8 cellular contexts compared by ENCODE assay signal in the genomic region with DNA sequence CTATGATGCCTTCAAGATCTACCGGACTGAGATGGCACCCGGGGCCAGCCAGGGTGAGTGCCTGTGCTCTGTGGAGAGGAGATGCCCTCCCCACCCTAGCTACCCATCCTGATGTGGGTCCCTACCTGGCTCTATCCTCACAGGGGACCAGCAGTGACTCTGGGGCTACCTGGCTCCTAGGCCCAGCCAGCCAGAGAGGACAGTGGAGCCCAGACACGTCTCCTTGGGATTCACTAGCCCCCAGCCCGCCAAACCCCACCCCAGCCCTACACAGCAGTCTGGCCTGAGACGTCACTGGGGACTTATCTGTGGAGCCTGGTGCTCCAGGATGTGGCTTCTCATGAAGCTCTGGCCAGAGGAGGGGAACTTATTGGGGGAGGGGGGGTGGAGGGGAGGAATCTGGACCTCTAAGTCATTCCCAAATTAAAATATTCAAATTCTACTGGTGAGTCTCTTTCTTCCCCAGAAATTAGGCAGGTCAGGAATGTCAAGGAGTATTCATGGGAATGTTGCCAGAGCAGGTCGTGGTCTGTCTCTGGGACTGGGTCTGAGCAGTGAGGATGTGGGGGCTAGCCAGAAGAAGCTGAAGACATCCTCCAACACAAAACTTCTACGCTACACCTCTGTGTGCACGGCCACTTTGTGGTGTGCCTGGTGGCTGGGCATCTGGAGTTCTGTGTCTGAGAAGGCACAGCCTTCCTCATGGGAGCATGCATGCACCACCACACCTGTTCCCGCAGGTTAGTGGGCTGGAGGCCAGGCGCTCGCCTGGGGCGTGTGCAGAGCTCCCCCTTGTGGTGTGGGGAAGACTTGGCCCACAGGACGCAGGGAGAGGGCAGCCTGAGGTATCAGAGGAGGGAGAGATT. TPM values are rescaled to one million over a fixed set of nuclear protein-coding genes. Genes with fewer than 3 reads are reported as not detected.
A peak's percentile ranks its signal among the peaks of the same experiment; 100 is the strongest.
DNase-seq lines count a peak whose midpoint lies in the region; ATAC-seq, FAIRE-seq and TF ChIP-seq lines count a peak whose summit lies in the region.

No MANE protein-coding gene starts in this region.

- H4K20me1 ChIP-seq in osteoblast (ENCODE audit: insufficient read depth, low read length) = no peaks in the 10 kb centered on the region

- H3K27me3 ChIP-seq in esophagus squamous epithelium = peaks cover 0 to 32% (median 0%) of the 10 kb centered on the region in 4 donors
- H3K27me3 ChIP-seq in osteoblast (ENCODE audit: insufficient read depth, low read length) = peaks cover 4% of the 10 kb centered on the region
- H3K27me3 ChIP-seq in tibial nerve = no peaks in the 10 kb centered on the region

- H3K79me2 ChIP-seq in osteoblast (ENCODE audit: insufficient read depth, low read length) = no peaks in the 10 kb centered on the region

- H3K4me2 ChIP-seq in osteoblast (ENCODE audit: insufficient read depth, low read length) = no peak overlapping the region

- H3K4me3 ChIP-seq in esophagus squamous epithelium (no peak overlapping the region), osteoblast (ENCODE audit: insufficient read depth, low read length) (no peak overlapping the region), tibial nerve (no peak overlapping the region)

- H3K4me1 ChIP-seq in esophagus squamous epithelium (peaks cover 0 to 14% (median 0%) of the 10 kb centered on the region in 3 donors), osteoblast (ENCODE audit: insufficient read depth, low read length) (no peaks in the 10 kb centered on the region), tibial nerve (peaks cover 0 to 62% (median 6%) of the 10 kb centered on the region in 4 donors)

- DNase-seq in AML-193 (lab: John Stamatoyannopoulos, UW) = peak; percentile 24 to 26
- DNase-seq in H54 (ENCODE audit: insufficient read length, low spot score) = peak; percentile 60
- peak; percentile 31 for DNase-seq in NCI-H748 treated with DMSO at 0.1 percent for 48 hours (lab: John Stamatoyannopoulos, UW)
- peak; percentile 63 for DNase-seq in activated T-cell treated with anti-CD3 and anti-CD28 coated beads for 1 hour (ENCODE audit: low read depth)
- DNase-seq in esophagus squamous epithelium (lab: John Stamatoyannopoulos, UW) = no peak
- DNase-seq in osteoblast (ENCODE audit: insufficient read length, low spot score, missing footprints) = peak; percentile 92
- DNase-seq in tibial nerve (ENCODE audit: low spot score in 2 of 2) = no peak

- peak in 1 of 2 donors; percentile 49 for TF ChIP-seq EP300 in tibial nerve (IDR thresholded peaks at IDR 0.05)

- H3K36me3 ChIP-seq in esophagus squamous epithelium (no peaks in the 10 kb centered on the region), osteoblast (ENCODE audit: insufficient read depth, low read length) (no peaks in the 10 kb centered on the region), tibial nerve (no peaks in the 10 kb centered on the region)

- ATAC-seq in HG03139 (IDR thresholded peaks at IDR 0.05; ENCODE audit: unreplicated experiment) = no peak

- TF ChIP-seq POLR2A in H54 (IDR thresholded peaks at IDR 0.05; ENCODE audit: low read depth, low read length) (no peak), esophagus squamous epithelium (IDR thresholded peaks at IDR 0.05) (no peak), tibial nerve (IDR thresholded peaks at IDR 0.05) (no peak)

- intact Hi-C loops in esophagus squamous epithelium (cut with DNase I) = loop anchor here (2.0 to 10.0 kb wide), 2 partner anchors 53 to 115 kb away; no protein-coding TSS in a partner anchor

- no peaks in the 10 kb centered on the region for H3K9me3 ChIP-seq in esophagus squamous epithelium
- no peaks in the 10 kb centered on the region for H3K9me3 ChIP-seq in osteoblast (ENCODE audit: low read depth, low read length)
- no peaks in the 10 kb centered on the region for H3K9me3 ChIP-seq in tibial nerve

- peak; percentile 86 to 98 (median 94) for TF ChIP-seq CTCF in esophagus squamous epithelium (IDR thresholded peaks at IDR 0.05)
- peak; percentile 89 for TF ChIP-seq CTCF in osteoblast (IDR thresholded peaks at IDR 0.05; ENCODE audit: extremely low read depth, low read depth, low read length)
- TF ChIP-seq CTCF in tibial nerve (IDR thresholded peaks at IDR 0.05) = peak; percentile 85 to 93 (median 88)

- no peak overlapping the region for H2AFZ ChIP-seq in osteoblast (ENCODE audit: low read length)

- FAIRE-seq in H54 (lab: Jason Lieb, UNC) = no peak

- no peak overlapping the region for H3K27ac ChIP-seq in esophagus squamous epithelium
- H3K27ac ChIP-seq in osteoblast (ENCODE audit: low read depth, low read length) = no peak overlapping the region
- H3K27ac ChIP-seq in tibial nerve = peak overlapping the region in 2 of 4 donors; percentile 83 to 90

- WGBS in esophagus squamous epithelium, 2 donors = 27 to 78% methylated on average over 3 of the region's 13 CpGs
- 43 to 49% methylated on average over 13 of the region's 13 CpGs for WGBS in tibial nerve, 2 donors

RNA-seq across cellular contexts. Expression of gene CMTM5, which starts 2.7 kb away (rescaled TPM):
- total RNA-seq in esophagus squamous epithelium (not detected), osteoblast (not detected in 2 replicates), tibial nerve (10 to 100 TPM; 10.8 to 31.5 (median 18.3) TPM)

RNA-seq across cellular contexts. Expression of gene IL25, which starts 7.0 kb away (rescaled TPM):
- total RNA-seq in esophagus squamous epithelium (not detected), osteoblast (not detected in 2 replicates), tibial nerve (not detected)

RNA-seq across cellular contexts. Expression of gene EFS, which starts 14.6 kb away (rescaled TPM):
- total RNA-seq in esophagus squamous epithelium (10 to 100 TPM; 17.8 to 34.4 (median 20.9) TPM), osteoblast (9.8 and 14.1 TPM in 2 replicates), tibial nerve (10 to 100 TPM; 31.4 to 38.2 (median 34.2) TPM)

RNA-seq across cellular contexts. Expression of gene SLC22A17, which starts 26.9 kb away (rescaled TPM):
- total RNA-seq in esophagus squamous epithelium (1 to 10 TPM in 3 of 4 donors, under 1 TPM in 1; 0.88 to 9.2 (median 3.3) TPM), osteoblast (18.1 and 19.7 TPM in 2 replicates), tibial nerve (10 to 100 TPM; 55.9 to 91.0 (median 58.3) TPM)

RNA-seq across cellular contexts. Expression of gene MYH6, which starts 28.5 kb away (rescaled TPM):
- total RNA-seq in esophagus squamous epithelium (not detected), osteoblast (under 0.01 TPM in 1 of 2 replicates, not detected in the other), tibial nerve (under 1 TPM in 1 of 4 donors, not detected in 3; 0.30 TPM)

Comparison
In these comparisons a context has a peak if more than half of its experiments do, and no peak if none do; other contexts are left out.
1. DNase-seq: peak in AML-193 (2 of 2), H54 (single experiment), NCI-H748 treated with DMSO at 0.1 percent for 48 hours (single experiment), activated T-cell treated with anti-CD3 and anti-CD28 coated beads for 1 hour (single experiment) and osteoblast (single experiment); none in esophagus squamous epithelium (single experiment) and tibial nerve (0 of 2).
2. RNA of gene CMTM5, which starts 2.7 kb away (total RNA-seq): 10.8 to 31.5 TPM in tibial nerve; not detected in esophagus squamous epithelium and not detected in osteoblast; every median in the first group is over 4 times any median in the second.
3. Peak in every context shown above with its lines, with median percentiles within 50 percentile points of each other: CTCF ChIP-seq.